In genomic region chr7:20501473-20501872, GRCh38 we compare ENCODE assay signal across 1 cellular context.
TF ChIP-seq lines count a peak whose summit lies in the region.

No MANE protein-coding gene starts in this region.

TF ChIP-seq in HEK293, 187 proteins besides CTCF, POLR2A, EP300 and RAD21:
- 0 out of 2 replicates have a peak, but pooled peaks have one; percentile 36 for TF ChIP-seq ZNF580 (tag by site-specific recombination; IDR thresholded peaks at IDR 0.05)
- peak; percentile 79 for TF ChIP-seq ZNF146 (tag by site-specific recombination; IDR thresholded peaks at IDR 0.05)
